ENCODE assay signal across 1 cellular context in the genomic region with DNA sequence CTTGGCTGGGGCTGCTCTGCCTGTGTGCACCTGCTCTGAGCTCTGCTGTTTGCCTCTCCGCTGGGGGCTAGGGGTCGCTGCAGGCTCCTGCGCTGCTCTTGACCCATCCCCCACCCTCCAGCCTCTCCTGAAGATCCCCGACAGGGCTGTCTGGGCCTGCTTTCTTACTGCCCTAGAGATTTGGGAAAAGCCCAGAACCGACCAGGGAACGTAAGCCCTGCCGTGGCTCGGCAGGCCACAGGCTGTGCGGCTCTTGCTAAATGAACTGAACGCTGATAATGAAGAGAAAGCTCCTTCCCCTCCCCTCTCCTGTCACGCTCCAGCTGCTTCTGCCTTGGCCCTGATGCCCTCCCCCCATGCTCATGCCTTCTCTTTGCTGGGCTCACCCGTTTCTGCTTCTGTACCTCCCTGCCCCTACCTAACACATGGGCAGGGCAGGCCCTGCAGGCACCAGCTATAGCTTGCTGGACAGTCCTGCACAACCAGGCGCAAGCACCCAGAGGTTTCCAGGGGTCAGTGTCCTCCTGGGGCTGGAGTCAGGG.
TF ChIP-seq lines count a peak whose summit lies in the region.

No MANE protein-coding gene starts in this region.

TF ChIP-seq in SK-N-SH, 30 proteins besides CTCF, POLR2A, EP300 and RAD21 (continued from another document):
- TF ChIP-seq, protein P1, sequence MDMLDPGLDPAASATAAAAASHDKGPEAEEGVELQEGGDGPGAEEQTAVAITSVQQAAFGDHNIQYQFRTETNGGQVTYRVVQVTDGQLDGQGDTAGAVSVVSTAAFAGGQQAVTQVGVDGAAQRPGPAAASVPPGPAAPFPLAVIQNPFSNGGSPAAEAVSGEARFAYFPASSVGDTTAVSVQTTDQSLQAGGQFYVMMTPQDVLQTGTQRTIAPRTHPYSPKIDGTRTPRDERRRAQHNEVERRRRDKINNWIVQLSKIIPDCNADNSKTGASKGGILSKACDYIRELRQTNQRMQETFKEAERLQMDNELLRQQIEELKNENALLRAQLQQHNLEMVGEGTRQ (IDR thresholded peaks at IDR 0.05; ENCODE audit: borderline replicate concordance, low read depth, low read length): no peak
